In the genomic region with DNA sequence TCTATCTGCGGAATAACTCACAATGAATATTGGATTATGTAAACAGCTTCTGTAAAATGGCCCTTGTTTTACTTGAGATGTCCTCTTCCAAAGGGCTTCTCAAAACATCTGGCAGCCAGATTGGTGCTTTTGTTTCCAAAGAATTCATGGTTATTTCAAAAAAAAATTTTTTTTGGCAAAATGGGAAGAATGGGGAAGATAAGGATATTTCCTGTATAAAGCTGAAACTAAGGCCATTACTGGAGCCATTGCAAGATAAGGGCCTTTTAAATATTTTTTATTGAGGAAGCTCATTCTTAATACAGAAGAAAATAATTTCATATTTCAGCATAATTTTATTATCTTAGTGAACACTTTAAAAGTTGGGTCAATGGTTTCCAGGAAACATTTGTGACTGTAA, we compare ENCODE assay signal across 24 cellular contexts.
"Had no signal": no experiment of that assay in that cellular context is flagged by ENCODE, and none has a peak within 500 bp of the region (broad histone marks: within the 10 kb centered on the region; RNA-seq: fewer than 3 reads in every experiment).

No MANE protein-coding gene starts in this region.

- ATAC-seq: activated CD8-positive, alpha-beta T cell treated with anti-CD3 and anti-CD28 coated beads, Interleukin-2, amount 10 ng/mL, durations not matched to agents 7 days and 5 days; PC-3; WTC11 had no signal

- H3K4me1 Mint-ChIP-seq: activated naive CD4-positive, alpha-beta T cell treated with anti-CD3 and anti-CD28 coated beads, Interleukin-2, amount 50 U/mL, for 24 hours; WTC11 had no signal

- H3K4me3 ChIP-seq: breast epithelium had no signal

- H3K4me3 Mint-ChIP-seq: activated CD8-positive, alpha-beta T cell treated with anti-CD3 and anti-CD28 coated beads, Interleukin-2, amount 10 ng/mL, durations not matched to agents 7 days and 5 days; activated naive CD4-positive, alpha-beta T cell treated with anti-CD3 and anti-CD28 coated beads, Interleukin-2, amount 50 U/mL, for 24 hours; T-helper 1 cell treated with Interleukin-12 subunit alpha and Interleukin-12 subunit beta and Interleukin-4 antibody, amounts not matched to agents 30 μg/mL and 1 μg/mL, for 36 hours; WTC11 had no signal

- H3K27ac Mint-ChIP-seq: activated CD8-positive, alpha-beta T cell treated with anti-CD3 and anti-CD28 coated beads, Interleukin-2, amount 10 ng/mL, durations not matched to agents 7 days and 5 days; activated naive CD4-positive, alpha-beta T cell treated with anti-CD3 and anti-CD28 coated beads, Interleukin-2, amount 50 U/mL, for 24 hours; T-helper 1 cell treated with Interleukin-12 subunit alpha and Interleukin-12 subunit beta and Interleukin-4 antibody, amounts not matched to agents 30 μg/mL and 1 μg/mL, for 36 hours; WTC11 had no signal

- H3K9me3 Mint-ChIP-seq: activated naive CD4-positive, alpha-beta T cell treated with anti-CD3 and anti-CD28 coated beads, Interleukin-2, amount 50 U/mL, for 24 hours; T-helper 1 cell treated with Interleukin-12 subunit alpha and Interleukin-12 subunit beta and Interleukin-4 antibody, amounts not matched to agents 30 μg/mL and 1 μg/mL, for 36 hours; WTC11 had no signal

- DNase-seq: activated CD4-positive, alpha-beta T cell treated with anti-CD3 and anti-CD28 coated beads for 48 hours; activated CD4-positive, alpha-beta T cell treated with anti-CD3 and anti-CD28 coated beads, Interleukin-2, amount 50 U/mL, for 4 hours; activated CD4-positive, CD25-positive, alpha-beta regulatory T cell treated with anti-CD3 and anti-CD28 coated beads, Interleukin-2, amount 50 U/mL, for 72 hours; activated CD8-positive, alpha-beta memory T cell treated with anti-CD3 and anti-CD28 coated beads, Interleukin-2, amount 50 U/mL, for 48 hours; activated CD8-positive, alpha-beta T cell treated with anti-CD3 and anti-CD28 coated beads, Interleukin-2, amount 10 ng/mL, durations not matched to agents 7 days and 5 days; activated naive CD4-positive, alpha-beta T cell; activated T-cell treated with anti-CD3 and anti-CD28 coated beads, Interleukin-2, amount 50 U/mL, for 1 hour; aorta; central memory CD4-positive, alpha-beta T cell; MV-4-11; NCI-H1092 treated with DMSO at 0.1 percent for 48 hours; NCI-H1417 treated with DMSO at 0.1 percent for 48 hours; NCI-H1694; NCI-H2029; NCI-H345; NCI-H510A; NCI-H69; NK-92 treated with Interleukin-12 subunit alpha and Interleukin-12 subunit beta, amount 100 ng/mL, for 24 hours; PC-3; T-helper 9 cell had no signal

- H3K36me3 Mint-ChIP-seq: activated naive CD4-positive, alpha-beta T cell treated with anti-CD3 and anti-CD28 coated beads, Interleukin-2, amount 50 U/mL, for 24 hours; WTC11 had no signal

- H3K27me3 Mint-ChIP-seq: activated naive CD4-positive, alpha-beta T cell treated with anti-CD3 and anti-CD28 coated beads, Interleukin-2, amount 50 U/mL, for 24 hours had no signal
